Comparison of ENCODE assay signal across 16 cellular contexts in the genomic region with DNA sequence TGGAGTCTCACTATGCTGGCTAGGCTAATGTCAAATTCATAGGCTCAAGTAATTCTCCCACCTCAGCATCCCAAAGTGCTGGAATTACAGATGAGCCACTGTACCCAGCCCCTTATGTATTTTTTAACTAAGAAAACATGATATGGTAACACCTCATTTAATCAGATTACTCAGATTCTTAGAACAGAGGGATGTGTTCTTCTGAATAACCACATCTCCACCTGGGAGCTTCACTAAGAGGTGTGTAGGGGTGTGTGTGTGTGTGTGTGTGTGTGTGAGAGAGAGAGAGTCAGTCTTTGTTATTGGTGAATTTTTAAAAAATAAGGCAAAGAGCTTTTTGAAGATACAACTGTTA.
A peak's percentile ranks its signal among the peaks of the same experiment; 100 is the strongest.
DNase-seq lines count a peak whose midpoint lies in the region; TF ChIP-seq lines count a peak whose summit lies in the region.
"Had no signal": no experiment of that assay in that cellular context is flagged by ENCODE, and none has a peak within 500 bp of the region (broad histone marks: within the 10 kb centered on the region; RNA-seq: fewer than 3 reads in every experiment).

No MANE protein-coding gene starts in this region.

- peaks cover 0 to 42% (median 7%) of the 10 kb centered on the region in 6 donors for H3K4me1 ChIP-seq in spleen
- H3K4me1 ChIP-seq: right atrium auricular region had no signal

- H3K4me3 ChIP-seq in spleen = peak overlapping the region in 1 of 8 donors; percentile 55
- H3K4me3 ChIP-seq: GM12878, right atrium auricular region had no signal

- peaks cover 39% of the 10 kb centered on the region for H3K9me3 Mint-ChIP-seq in activated T-helper 2 cell treated with anti-CD3 and anti-CD28 coated beads, Interferon-gamma antibody, Interleukin-2, Interleukin-4, amounts not matched to agents 10 μg/mL and 5 μg/mL and 100 μg/mL, durations not matched to agents 14 hours and 24 hours and 36 hours

- peak overlapping the region; percentile 17 for H3K4me3 Mint-ChIP-seq in activated T-helper 2 cell treated with anti-CD3 and anti-CD28 coated beads, Interferon-gamma antibody, Interleukin-2, Interleukin-4, amounts not matched to agents 10 μg/mL and 5 μg/mL and 100 μg/mL, durations not matched to agents 14 hours and 24 hours and 36 hours (ENCODE audit: low read depth)

- TF ChIP-seq POLR2A in spleen (IDR thresholded peaks at IDR 0.05) = no peak

- H3K27ac Mint-ChIP-seq in activated T-helper 2 cell treated with anti-CD3 and anti-CD28 coated beads, Interferon-gamma antibody, Interleukin-2, Interleukin-4, amounts not matched to agents 10 μg/mL and 5 μg/mL and 100 μg/mL, durations not matched to agents 14 hours and 24 hours and 36 hours = peak overlapping the region; percentile 92

- H3K4me1 Mint-ChIP-seq in activated T-helper 2 cell treated with anti-CD3 and anti-CD28 coated beads, Interferon-gamma antibody, Interleukin-2, Interleukin-4, amounts not matched to agents 10 μg/mL and 5 μg/mL and 100 μg/mL, durations not matched to agents 14 hours and 24 hours and 36 hours (ENCODE audit: low read depth) = peaks cover 68% of the 10 kb centered on the region

- peaks cover 70% of the 10 kb centered on the region for H3K36me3 Mint-ChIP-seq in activated T-helper 2 cell treated with anti-CD3 and anti-CD28 coated beads, Interferon-gamma antibody, Interleukin-2, Interleukin-4, amounts not matched to agents 10 μg/mL and 5 μg/mL and 100 μg/mL, durations not matched to agents 14 hours and 24 hours and 36 hours (ENCODE audit: low read depth)

- no peak for TF ChIP-seq CTCF in spleen (IDR thresholded peaks at IDR 0.05 in 8 of 11, conservative IDR thresholded peaks at IDR 0.05 in 3 of 11)

- H3K27me3 ChIP-seq in spleen (replicated peaks in 1 of 7) = no peaks in the 10 kb centered on the region
- H3K27me3 ChIP-seq: brain microvascular endothelial cell, right atrium auricular region had no signal

- H3K27me3 Mint-ChIP-seq in activated T-helper 2 cell treated with anti-CD3 and anti-CD28 coated beads, Interferon-gamma antibody, Interleukin-2, Interleukin-4, amounts not matched to agents 10 μg/mL and 5 μg/mL and 100 μg/mL, durations not matched to agents 14 hours and 24 hours and 36 hours (ENCODE audit: low read depth) = no peaks in the 10 kb centered on the region

- H3K27ac ChIP-seq in spleen = peak overlapping the region in 7 of 8 donors; percentile 59 to 93 (median 86)
- H3K27ac ChIP-seq: brain microvascular endothelial cell had no signal

- H3K36me3 ChIP-seq in spleen = no peaks in the 10 kb centered on the region
- H3K36me3 ChIP-seq: brain microvascular endothelial cell, right atrium auricular region had no signal

- H3K9me3 ChIP-seq in spleen = peaks cover 0 to 9% (median 2%) of the 10 kb centered on the region in 8 donors

- intact Hi-C loops in activated T-helper 2 cell treated with anti-CD3 and anti-CD28 coated beads, Interferon-gamma antibody, Interleukin-2, Interleukin-4, amounts not matched to agents 10 μg/mL and 5 μg/mL and 100 μg/mL, durations not matched to agents 14 hours and 24 hours and 36 hours (cut with micrococcal nuclease) = loop anchor here (1.0 to 10.0 kb wide), 8 partner anchors 21 to 271 kb away; no protein-coding TSS in a partner anchor
- intact Hi-C loops in spleen (cut with DNase I; ENCODE audit: low total_unique reads) = no loop called here

- DNase-seq in activated CD4-positive, alpha-beta T cell treated with anti-CD3 and anti-CD28 coated beads for 48 hours = peak; percentile 23
- no peak for DNase-seq in activated CD4-positive, alpha-beta T cell treated with anti-CD3 and anti-CD28 coated beads for 1 hour
- peak; percentile 70 for DNase-seq in GF-D8 (lab: John Stamatoyannopoulos, UW)
- peak; percentile 48 for DNase-seq in activated T-helper 2 cell treated with anti-CD3 and anti-CD28 coated beads, Interferon-gamma antibody, Interleukin-2, Interleukin-4, amounts not matched to agents 10 μg/mL and 5 μg/mL and 100 μg/mL, durations not matched to agents 14 hours and 24 hours and 36 hours (ENCODE audit: low spot score)
- no peak for DNase-seq in spleen
- no peak for DNase-seq in SKM-1 treated with dmso at 0.1 percent for 144 hours (lab: John Stamatoyannopoulos, UW; ENCODE audit: unreplicated experiment)
- no peak for DNase-seq in effector CD4-positive, alpha-beta T cell
- no peak for DNase-seq in germinal center (ENCODE audit: low spot score)
- DNase-seq: brain microvascular endothelial cell; cortex of kidney; DMS 273 treated with DMSO at 0.1 percent for 48 hours; NCI-H1436; NCI-H69; stimulated activated naive CD4-positive, alpha-beta T cell treated with Interleukin-2 at 50 U/mL for 16 hours had no signal

Comparison
In these comparisons a context has a peak if more than half of its experiments do, and no peak if none do; other contexts are left out.
1. DNase-seq: peak in activated CD4-positive, alpha-beta T cell treated with anti-CD3 and anti-CD28 coated beads for 48 hours (single experiment), GF-D8 (single experiment) and activated T-helper 2 cell treated with anti-CD3 and anti-CD28 coated beads, Interferon-gamma antibody, Interleukin-2, Interleukin-4, amounts not matched to agents 10 μg/mL and 5 μg/mL and 100 μg/mL, durations not matched to agents 14 hours and 24 hours and 36 hours (single experiment); none in activated CD4-positive, alpha-beta T cell treated with anti-CD3 and anti-CD28 coated beads for 1 hour (single experiment), spleen (single experiment), SKM-1 treated with dmso at 0.1 percent for 144 hours (single experiment), effector CD4-positive, alpha-beta T cell (single experiment) and germinal center (single experiment).